In genomic region chr14:39827901-39828655, GRCh38 we compare ENCODE assay signal across 1 cellular context.
TF ChIP-seq lines count a peak whose summit lies in the region.

No MANE protein-coding gene starts in this region.

TF ChIP-seq in GM12878, 131 proteins besides CTCF, POLR2A, EP300 and RAD21 (continued from another document):
- peak; percentile 51; the same call in 1 of the 2 replicates for TF ChIP-seq RELB (IDR thresholded peaks at IDR 0.05; ENCODE audit: low read depth)
- TF ChIP-seq CBFB (IDR thresholded peaks at IDR 0.05; ENCODE audit: low read depth), result no peak
- TF ChIP-seq REST (IDR thresholded peaks at IDR 0.05; ENCODE audit: low read depth, low read length), result no peak
- no peak for TF ChIP-seq KDM1A (IDR thresholded peaks at IDR 0.05; ENCODE audit: borderline replicate concordance)
- TF ChIP-seq RUNX3 (IDR thresholded peaks at IDR 0.05; ENCODE audit: low read length), result peak; percentile 51
- no peak for TF ChIP-seq ZBTB33 (IDR thresholded peaks at IDR 0.05)
- TF ChIP-seq BACH1 (IDR thresholded peaks at IDR 0.05; ENCODE audit: borderline replicate concordance), result no peak
- peak; percentile 33; the same call in 1 of the 2 replicates for TF ChIP-seq ATF7 (IDR thresholded peaks at IDR 0.05; ENCODE audit: low read depth)
- no peak for TF ChIP-seq MLLT1 (IDR thresholded peaks at IDR 0.05)
- no peak for TF ChIP-seq USF1 (IDR thresholded peaks at IDR 0.05; ENCODE audit: borderline replicate concordance, extremely low read length, insufficient read depth, low read depth, low read length)
